In genomic region chr12:32478858-32479257, GRCh38 we compare ENCODE assay signal across 1 cellular context.
TF ChIP-seq lines count a peak whose summit lies in the region.

No MANE protein-coding gene starts in this region.

TF ChIP-seq in H1, 55 proteins besides CTCF, POLR2A, EP300 and RAD21 (continued from another document):
- TF ChIP-seq, protein P1, sequence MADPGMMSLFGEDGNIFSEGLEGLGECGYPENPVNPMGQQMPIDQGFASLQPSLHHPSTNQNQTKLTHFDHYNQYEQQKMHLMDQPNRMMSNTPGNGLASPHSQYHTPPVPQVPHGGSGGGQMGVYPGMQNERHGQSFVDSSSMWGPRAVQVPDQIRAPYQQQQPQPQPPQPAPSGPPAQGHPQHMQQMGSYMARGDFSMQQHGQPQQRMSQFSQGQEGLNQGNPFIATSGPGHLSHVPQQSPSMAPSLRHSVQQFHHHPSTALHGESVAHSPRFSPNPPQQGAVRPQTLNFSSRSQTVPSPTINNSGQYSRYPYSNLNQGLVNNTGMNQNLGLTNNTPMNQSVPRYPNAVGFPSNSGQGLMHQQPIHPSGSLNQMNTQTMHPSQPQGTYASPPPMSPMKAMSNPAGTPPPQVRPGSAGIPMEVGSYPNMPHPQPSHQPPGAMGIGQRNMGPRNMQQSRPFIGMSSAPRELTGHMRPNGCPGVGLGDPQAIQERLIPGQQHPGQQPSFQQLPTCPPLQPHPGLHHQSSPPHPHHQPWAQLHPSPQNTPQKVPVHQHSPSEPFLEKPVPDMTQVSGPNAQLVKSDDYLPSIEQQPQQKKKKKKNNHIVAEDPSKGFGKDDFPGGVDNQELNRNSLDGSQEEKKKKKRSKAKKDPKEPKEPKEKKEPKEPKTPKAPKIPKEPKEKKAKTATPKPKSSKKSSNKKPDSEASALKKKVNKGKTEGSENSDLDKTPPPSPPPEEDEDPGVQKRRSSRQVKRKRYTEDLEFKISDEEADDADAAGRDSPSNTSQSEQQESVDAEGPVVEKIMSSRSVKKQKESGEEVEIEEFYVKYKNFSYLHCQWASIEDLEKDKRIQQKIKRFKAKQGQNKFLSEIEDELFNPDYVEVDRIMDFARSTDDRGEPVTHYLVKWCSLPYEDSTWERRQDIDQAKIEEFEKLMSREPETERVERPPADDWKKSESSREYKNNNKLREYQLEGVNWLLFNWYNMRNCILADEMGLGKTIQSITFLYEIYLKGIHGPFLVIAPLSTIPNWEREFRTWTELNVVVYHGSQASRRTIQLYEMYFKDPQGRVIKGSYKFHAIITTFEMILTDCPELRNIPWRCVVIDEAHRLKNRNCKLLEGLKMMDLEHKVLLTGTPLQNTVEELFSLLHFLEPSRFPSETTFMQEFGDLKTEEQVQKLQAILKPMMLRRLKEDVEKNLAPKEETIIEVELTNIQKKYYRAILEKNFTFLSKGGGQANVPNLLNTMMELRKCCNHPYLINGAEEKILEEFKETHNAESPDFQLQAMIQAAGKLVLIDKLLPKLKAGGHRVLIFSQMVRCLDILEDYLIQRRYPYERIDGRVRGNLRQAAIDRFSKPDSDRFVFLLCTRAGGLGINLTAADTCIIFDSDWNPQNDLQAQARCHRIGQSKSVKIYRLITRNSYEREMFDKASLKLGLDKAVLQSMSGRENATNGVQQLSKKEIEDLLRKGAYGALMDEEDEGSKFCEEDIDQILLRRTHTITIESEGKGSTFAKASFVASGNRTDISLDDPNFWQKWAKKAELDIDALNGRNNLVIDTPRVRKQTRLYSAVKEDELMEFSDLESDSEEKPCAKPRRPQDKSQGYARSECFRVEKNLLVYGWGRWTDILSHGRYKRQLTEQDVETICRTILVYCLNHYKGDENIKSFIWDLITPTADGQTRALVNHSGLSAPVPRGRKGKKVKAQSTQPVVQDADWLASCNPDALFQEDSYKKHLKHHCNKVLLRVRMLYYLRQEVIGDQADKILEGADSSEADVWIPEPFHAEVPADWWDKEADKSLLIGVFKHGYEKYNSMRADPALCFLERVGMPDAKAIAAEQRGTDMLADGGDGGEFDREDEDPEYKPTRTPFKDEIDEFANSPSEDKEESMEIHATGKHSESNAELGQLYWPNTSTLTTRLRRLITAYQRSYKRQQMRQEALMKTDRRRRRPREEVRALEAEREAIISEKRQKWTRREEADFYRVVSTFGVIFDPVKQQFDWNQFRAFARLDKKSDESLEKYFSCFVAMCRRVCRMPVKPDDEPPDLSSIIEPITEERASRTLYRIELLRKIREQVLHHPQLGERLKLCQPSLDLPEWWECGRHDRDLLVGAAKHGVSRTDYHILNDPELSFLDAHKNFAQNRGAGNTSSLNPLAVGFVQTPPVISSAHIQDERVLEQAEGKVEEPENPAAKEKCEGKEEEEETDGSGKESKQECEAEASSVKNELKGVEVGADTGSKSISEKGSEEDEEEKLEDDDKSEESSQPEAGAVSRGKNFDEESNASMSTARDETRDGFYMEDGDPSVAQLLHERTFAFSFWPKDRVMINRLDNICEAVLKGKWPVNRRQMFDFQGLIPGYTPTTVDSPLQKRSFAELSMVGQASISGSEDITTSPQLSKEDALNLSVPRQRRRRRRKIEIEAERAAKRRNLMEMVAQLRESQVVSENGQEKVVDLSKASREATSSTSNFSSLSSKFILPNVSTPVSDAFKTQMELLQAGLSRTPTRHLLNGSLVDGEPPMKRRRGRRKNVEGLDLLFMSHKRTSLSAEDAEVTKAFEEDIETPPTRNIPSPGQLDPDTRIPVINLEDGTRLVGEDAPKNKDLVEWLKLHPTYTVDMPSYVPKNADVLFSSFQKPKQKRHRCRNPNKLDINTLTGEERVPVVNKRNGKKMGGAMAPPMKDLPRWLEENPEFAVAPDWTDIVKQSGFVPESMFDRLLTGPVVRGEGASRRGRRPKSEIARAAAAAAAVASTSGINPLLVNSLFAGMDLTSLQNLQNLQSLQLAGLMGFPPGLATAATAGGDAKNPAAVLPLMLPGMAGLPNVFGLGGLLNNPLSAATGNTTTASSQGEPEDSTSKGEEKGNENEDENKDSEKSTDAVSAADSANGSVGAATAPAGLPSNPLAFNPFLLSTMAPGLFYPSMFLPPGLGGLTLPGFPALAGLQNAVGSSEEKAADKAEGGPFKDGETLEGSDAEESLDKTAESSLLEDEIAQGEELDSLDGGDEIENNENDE (IDR thresholded peaks at IDR 0.05; ENCODE audit: insufficient replicate concordance, low read length) = no peak
- TF ChIP-seq HDAC6 (IDR thresholded peaks at IDR 0.05; ENCODE audit: low read depth, low read length) (no peak), SIX5 (IDR thresholded peaks at IDR 0.05; ENCODE audit: low read depth, low read length) (no peak), BRCA1 (IDR thresholded peaks at IDR 0.05; ENCODE audit: low read depth, low read length) (no peak), NRF1 (IDR thresholded peaks at IDR 0.05; ENCODE audit: low read depth, low read length) (no peak), SUZ12 (IDR thresholded peaks at IDR 0.05; ENCODE audit: low read length) (no peak), HDAC2 (IDR thresholded peaks at IDR 0.05; ENCODE audit: borderline replicate concordance in 1 of 2, low read depth in 2 of 2, low read length in 2 of 2) (no peak), SP2 (IDR thresholded peaks at IDR 0.05; ENCODE audit: low read length) (no peak), SRF (IDR thresholded peaks at IDR 0.05; ENCODE audit: low read depth, low read length) (no peak), ASH2L (IDR thresholded peaks at IDR 0.05; ENCODE audit: low read length) (no peak), GABPA (IDR thresholded peaks at IDR 0.05; ENCODE audit: borderline replicate concordance, insufficient read depth, low read length) (no peak)
